In the genomic region with DNA sequence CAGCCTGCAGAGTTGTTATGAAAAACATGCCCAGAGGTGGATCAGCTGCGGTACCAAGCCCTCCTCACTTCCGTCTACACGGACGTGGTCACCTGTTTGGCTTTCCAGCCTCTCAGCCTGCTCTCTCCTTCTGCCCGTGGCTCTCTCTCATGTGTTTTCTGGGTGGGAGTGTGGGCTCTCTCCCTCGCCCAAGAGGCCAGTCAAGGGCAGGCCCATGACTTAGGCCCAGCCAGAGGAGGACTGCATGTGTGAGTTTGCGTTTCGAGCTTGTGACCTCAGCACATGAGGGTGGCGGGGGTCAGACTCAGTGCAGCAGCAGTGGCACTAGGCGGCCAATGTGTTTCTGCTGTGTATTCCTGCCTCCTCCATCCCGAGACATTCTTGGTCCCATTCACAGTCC, we compare ENCODE assay signal across 13 cellular contexts.
DNase-seq lines count a peak whose midpoint lies in the region; ATAC-seq and TF ChIP-seq lines count a peak whose summit lies in the region.
"Had no signal": no experiment of that assay in that cellular context is flagged by ENCODE, and none has a peak within 500 bp of the region (broad histone marks: within the 10 kb centered on the region; RNA-seq: fewer than 3 reads in every experiment).

No MANE protein-coding gene starts in this region.

- no peaks in the 10 kb centered on the region for H3K79me1 ChIP-seq in neuronal stem cell (ENCODE audit: low read depth, low read length)

- H3K4me2 ChIP-seq in neuronal stem cell (ENCODE audit: insufficient read depth, low read length, poor library complexity, severe bottlenecking), result no peak overlapping the region

- TF ChIP-seq CTCF in endodermal cell (conservative IDR thresholded peaks at IDR 0.05) (no peak), type B pancreatic cell (conservative IDR thresholded peaks at IDR 0.05) (no peak)

- H3K18ac ChIP-seq in neuronal stem cell (ENCODE audit: low read length), result peak overlapping the region; percentile 84

- no peak overlapping the region for H3K14ac ChIP-seq in neuronal stem cell (ENCODE audit: low read length)

- H3K27me3 ChIP-seq in endodermal cell (ENCODE audit: control insufficient read depth, insufficient read depth, low read length, poor library complexity, severe bottlenecking), result no peaks in the 10 kb centered on the region
- H3K27me3 ChIP-seq in neuronal stem cell (ENCODE audit: control insufficient read depth in 3 of 3, insufficient read depth in 3 of 3, low read depth in 1 of 3, low read length in 3 of 3), result no peaks in the 10 kb centered on the region

- H3K4me1 ChIP-seq in endodermal cell (ENCODE audit: control insufficient read depth, insufficient read depth, low read length) (no peaks in the 10 kb centered on the region), neuronal stem cell (ENCODE audit: control insufficient read depth in 2 of 2, insufficient read depth in 1 of 2, low read depth in 1 of 2, low read length in 2 of 2) (peaks cover 0 to 8% of the 10 kb centered on the region in 2 donors)
- H3K4me1 ChIP-seq: Caco-2 had no signal

- peak overlapping the region; percentile 35 for H2BK15ac ChIP-seq in neuronal stem cell (ENCODE audit: low read length)

- H2BK5ac ChIP-seq in neuronal stem cell (ENCODE audit: low read length), result no peak overlapping the region

- H3K27ac ChIP-seq in endodermal cell (ENCODE audit: low read depth, low read length) (no peak overlapping the region), neuronal stem cell (replicated peaks; ENCODE audit: low read length) (no peak overlapping the region)
- H3K27ac ChIP-seq: C4-2B, GM23248 had no signal

- H3K9me3 ChIP-seq in endodermal cell (ENCODE audit: control insufficient read depth, low read length) (no peaks in the 10 kb centered on the region), neuronal stem cell (replicated peaks in 1 of 2; ENCODE audit: control insufficient read depth in 2 of 2, insufficient read depth in 1 of 2, low read depth in 1 of 2, low read length in 2 of 2) (peaks cover 0 to 3% of the 10 kb centered on the region in 2 donors)
- H3K9me3 ChIP-seq: Caco-2 had no signal

- WGBS in endodermal cell (ENCODE audit: insufficient coverage in 1 of 2, insufficient read length in 1 of 2), 2 experiments, result 85 to 87% methylated on average over 9 to 11 of the region's 11 CpGs
- WGBS in neuronal stem cell (ENCODE audit: extremely low coverage in 2 of 2, insufficient read length in 2 of 2, insufficient replicate concordance in 1 of 2), 2 donors, result no CpG with 5 or more reads among the region's 11 CpGs

- H3K4me3 ChIP-seq in endodermal cell (ENCODE audit: low read length) (no peak overlapping the region), neuronal stem cell (ENCODE audit: low read length in 2 of 2) (peak overlapping the region in 1 of 2 donors; percentile 10)
- H3K4me3 ChIP-seq: GM23248 had no signal

- H3K4ac ChIP-seq in neuronal stem cell (ENCODE audit: low read length), result no peak overlapping the region

- peak overlapping the region; percentile 51 for H2AK5ac ChIP-seq in neuronal stem cell (ENCODE audit: low read depth, low read length)

- H3K36me3 Mint-ChIP-seq in endodermal cell (ENCODE audit: low read depth) (no peaks in the 10 kb centered on the region), type B pancreatic cell (no peaks in the 10 kb centered on the region)

- in situ Hi-C loops in G401 (cut with HindIII; ENCODE audit: low sequenced_read_pairs), result no loop called here

- H2BK120ac ChIP-seq in neuronal stem cell (ENCODE audit: low read depth, low read length), result no peak overlapping the region

- no peak overlapping the region for H3K23ac ChIP-seq in neuronal stem cell (ENCODE audit: low read depth, low read length, poor library complexity)

- H3K27me3 Mint-ChIP-seq in endodermal cell (ENCODE audit: insufficient read depth) (peaks cover 6% of the 10 kb centered on the region), type B pancreatic cell (peaks cover 5% of the 10 kb centered on the region)
- H3K27me3 Mint-ChIP-seq: CD4-positive, alpha-beta T cell had no signal

- H2BK12ac ChIP-seq in neuronal stem cell (ENCODE audit: low read length), result no peak overlapping the region

- H4K91ac ChIP-seq in neuronal stem cell (ENCODE audit: low read depth, low read length, poor library complexity), result no peak overlapping the region

- H3K9ac ChIP-seq in endodermal cell (ENCODE audit: extremely low read depth, low read length, poor library complexity, severe bottlenecking) (no peak overlapping the region), neuronal stem cell (ENCODE audit: low read depth, low read length, poor library complexity) (no peak overlapping the region)
- H3K9ac ChIP-seq: GM23248 had no signal

- no peak for ATAC-seq in GM21447 (IDR thresholded peaks at IDR 0.05; ENCODE audit: unreplicated experiment)

- H3K4me3 Mint-ChIP-seq in endodermal cell (no peak overlapping the region), type B pancreatic cell (no peak overlapping the region)
- H3K4me3 Mint-ChIP-seq: CD4-positive, alpha-beta T cell had no signal

- DNase-seq in endodermal cell (peak; percentile 31), neuronal stem cell (ENCODE audit: low spot score) (no peak), type B pancreatic cell (ENCODE audit: extremely low spot score, unreplicated experiment) (peak; percentile 59), G401 (ENCODE audit: low spot score) (no peak)
- no peak for DNase-seq in activated naive CD4-positive, alpha-beta T cell treated with anti-CD3 and anti-CD28 coated beads, Interleukin-2, amount 50 U/mL, for 16 hours
- DNase-seq: AML-193; Caco-2; CD4-positive, alpha-beta T cell; GF-D8; GM23248; HCEC 1CT had no signal

- H4K8ac ChIP-seq in neuronal stem cell (ENCODE audit: low read depth, low read length), result no peak overlapping the region

- H3K27ac Mint-ChIP-seq in endodermal cell (no peak overlapping the region), type B pancreatic cell (no peak overlapping the region)
- H3K27ac Mint-ChIP-seq: CD4-positive, alpha-beta T cell had no signal

- H3K9me3 Mint-ChIP-seq in endodermal cell, result no peaks in the 10 kb centered on the region
- no peaks in the 10 kb centered on the region for H3K9me3 Mint-ChIP-seq in type B pancreatic cell
- H3K9me3 Mint-ChIP-seq: CD4-positive, alpha-beta T cell had no signal

- H3K4me1 Mint-ChIP-seq in endodermal cell, result no peaks in the 10 kb centered on the region
- peaks cover 22% of the 10 kb centered on the region for H3K4me1 Mint-ChIP-seq in type B pancreatic cell (ENCODE audit: unreplicated experiment)

- H3K36me3 ChIP-seq in endodermal cell (ENCODE audit: control insufficient read depth, insufficient read depth, low read length), result no peaks in the 10 kb centered on the region
- H3K36me3 ChIP-seq in neuronal stem cell (replicated peaks in 1 of 2; ENCODE audit: control insufficient read depth in 2 of 2, insufficient read depth in 2 of 2, low read length in 2 of 2), result no peaks in the 10 kb centered on the region

- H2AFZ ChIP-seq in neuronal stem cell (ENCODE audit: low read length), result no peak overlapping the region
- H2AFZ ChIP-seq: GM23248 had no signal

Comparison
In these comparisons a context has a peak if more than half of its experiments do, and no peak if none do; other contexts are left out.
1. DNase-seq: peak in endodermal cell (single experiment) and type B pancreatic cell (single experiment); none in neuronal stem cell (single experiment), G401 (single experiment) and activated naive CD4-positive, alpha-beta T cell treated with anti-CD3 and anti-CD28 coated beads, Interleukin-2, amount 50 U/mL, for 16 hours (single experiment).